Comparison of ENCODE assay signal across 30 cellular contexts in genomic region chr10:114179747-114180146, GRCh38. TPM values are rescaled to one million over a fixed set of nuclear protein-coding genes. Genes with fewer than 3 reads are reported as not detected.
"Had no signal": no experiment of that assay in that cellular context is flagged by ENCODE, and none has a peak within 500 bp of the region (broad histone marks: within the 10 kb centered on the region; RNA-seq: fewer than 3 reads in every experiment).

No MANE protein-coding gene starts in this region.

- H3K27ac ChIP-seq: breast epithelium, esophagus muscularis mucosa, foreskin keratinocyte, left ventricle myocardium inferior, skin epidermis, uterus, WERI-Rb-1 had no signal

- H3K27ac Mint-ChIP-seq: activated naive CD8-positive, alpha-beta T cell treated with anti-CD3 and anti-CD28 coated beads, Interleukin-2, amount 50 U/mL, for 24 hours; natural killer cell; stimulated activated effector memory CD8-positive, alpha-beta T cell treated with anti-CD3 and anti-CD28 coated beads, Interleukin-12 subunit alpha, Interleukin-12 subunit beta, amount 100 ng/mL, for 72 hours; stimulated activated naive CD8-positive, alpha-beta T cell treated with anti-CD3 and anti-CD28 coated beads, Interleukin-15, Interleukin-2, amounts not matched to agents 100 ng/mL and 50 ng/mL, for 24 hours; type B pancreatic cell had no signal

- H3K36me3 Mint-ChIP-seq: activated naive CD4-positive, alpha-beta T cell treated with anti-CD3 and anti-CD28 coated beads, Interleukin-2, amount 50 U/mL, for 24 hours; natural killer cell; stimulated activated effector memory CD8-positive, alpha-beta T cell treated with anti-CD3 and anti-CD28 coated beads, Interleukin-12 subunit alpha, Interleukin-12 subunit beta, amount 100 ng/mL, for 72 hours; type B pancreatic cell had no signal

- H3K9me3 Mint-ChIP-seq: activated naive CD4-positive, alpha-beta T cell treated with anti-CD3 and anti-CD28 coated beads, Interleukin-2, amount 50 U/mL, for 24 hours; activated naive CD8-positive, alpha-beta T cell treated with anti-CD3 and anti-CD28 coated beads, Interleukin-2, amount 50 U/mL, for 24 hours; natural killer cell; stimulated activated effector memory CD8-positive, alpha-beta T cell treated with anti-CD3 and anti-CD28 coated beads, Interleukin-12 subunit alpha, Interleukin-12 subunit beta, amount 100 ng/mL, for 72 hours; stimulated activated naive CD8-positive, alpha-beta T cell treated with anti-CD3 and anti-CD28 coated beads, Interleukin-15, Interleukin-2, amounts not matched to agents 100 ng/mL and 50 ng/mL, for 24 hours; type B pancreatic cell had no signal

- H3K27me3 Mint-ChIP-seq: activated naive CD4-positive, alpha-beta T cell treated with anti-CD3 and anti-CD28 coated beads, Interleukin-2, amount 50 U/mL, for 24 hours; activated naive CD8-positive, alpha-beta T cell treated with anti-CD3 and anti-CD28 coated beads, Interleukin-2, amount 50 U/mL, for 24 hours; stimulated activated naive CD8-positive, alpha-beta T cell treated with anti-CD3 and anti-CD28 coated beads, Interleukin-15, Interleukin-2, amounts not matched to agents 100 ng/mL and 50 ng/mL, for 24 hours; type B pancreatic cell had no signal

- H3K9me3 ChIP-seq: breast epithelium, esophagus muscularis mucosa, left ventricle myocardium inferior, uterus had no signal

- ATAC-seq: activated CD4-positive, CD25-positive, alpha-beta regulatory T cell treated with anti-CD3 and anti-CD28 coated beads, Interleukin-2, amount 50 U/mL, for 24 hours; activated naive CD8-positive, alpha-beta T cell treated with anti-CD3 and anti-CD28 coated beads, Interleukin-2, amount 50 U/mL, for 24 hours; foreskin keratinocyte; natural killer cell; sciatic nerve; stimulated activated effector memory CD8-positive, alpha-beta T cell treated with anti-CD3 and anti-CD28 coated beads, Interleukin-12 subunit alpha, Interleukin-12 subunit beta, amount 100 ng/mL, for 72 hours had no signal

- H3K4me3 ChIP-seq: breast epithelium, esophagus muscularis mucosa, left ventricle myocardium inferior, lung, skin epidermis, uterus had no signal

- H3K36me3 ChIP-seq: breast epithelium, esophagus muscularis mucosa, left ventricle myocardium inferior, uterus, WERI-Rb-1 had no signal

- DNase-seq: activated CD4-positive, alpha-beta T cell treated with anti-CD3 and anti-CD28 coated beads for 48 hours; activated CD4-positive, alpha-beta T cell treated with anti-CD3 and anti-CD28 coated beads, Interleukin-2, amount 50 U/mL, for 48 hours; activated CD8-positive, alpha-beta memory T cell treated with anti-CD3 and anti-CD28 coated beads for 24 hours; activated gamma-delta T cell treated with Interleukin-2 at 50 U/mL for 16 hours; activated naive CD8-positive, alpha-beta T cell treated with anti-CD3 and anti-CD28 coated beads, Interleukin-2, amount 50 U/mL, for 24 hours; activated T-cell treated with anti-CD3 and anti-CD28 coated beads, Interleukin-2, amount 50 U/mL, for 1 hour; amygdala; central memory CD4-positive, alpha-beta T cell; foreskin keratinocyte; left ventricle myocardium inferior; mesendoderm; natural killer cell; stimulated activated CD4-positive, alpha-beta T cell treated with anti-CD3 and anti-CD28 coated beads, Interleukin-4, amount 100 ng/mL, for 24 hours; T-helper 9 cell; WERI-Rb-1 had no signal

- H3K4me3 Mint-ChIP-seq: activated naive CD8-positive, alpha-beta T cell treated with anti-CD3 and anti-CD28 coated beads, Interleukin-2, amount 50 U/mL, for 24 hours; natural killer cell; stimulated activated effector memory CD8-positive, alpha-beta T cell treated with anti-CD3 and anti-CD28 coated beads, Interleukin-12 subunit alpha, Interleukin-12 subunit beta, amount 100 ng/mL, for 72 hours; stimulated activated naive CD8-positive, alpha-beta T cell treated with anti-CD3 and anti-CD28 coated beads, Interleukin-15, Interleukin-2, amounts not matched to agents 100 ng/mL and 50 ng/mL, for 24 hours; type B pancreatic cell had no signal

- H3K4me1 ChIP-seq: breast epithelium, foreskin keratinocyte, uterus had no signal

- H3K27me3 ChIP-seq: breast epithelium, esophagus muscularis mucosa, foreskin keratinocyte, uterus had no signal

RNA-seq across cellular contexts. Expression of gene TDRD1, which starts 0.6 kb away (rescaled TPM):
- total RNA-seq: osteocyte had no signal
- polyA plus RNA-seq: foreskin keratinocyte had no signal

RNA-seq across cellular contexts. Expression of gene VWA2, which starts 59.3 kb away (rescaled TPM):
- total RNA-seq: glomerular endothelial cell, left ventricle myocardium inferior, mononuclear cell, natural killer cell, osteocyte, posterior vena cava had no signal
